ENCODE assay signal across 9 cellular contexts in genomic region chr14:32998433-32998832, GRCh38. TPM values are rescaled to one million over a fixed set of nuclear protein-coding genes. Genes with fewer than 3 reads are reported as not detected.
DNase-seq lines count a peak whose midpoint lies in the region; ATAC-seq and TF ChIP-seq lines count a peak whose summit lies in the region.
"Had no signal": no experiment of that assay in that cellular context is flagged by ENCODE, and none has a peak within 500 bp of the region (broad histone marks: within the 10 kb centered on the region; RNA-seq: fewer than 3 reads in every experiment).

No MANE protein-coding gene starts in this region.

- no peak for TF ChIP-seq POLR2A in heart left ventricle (IDR thresholded peaks at IDR 0.05)
- no peak for TF ChIP-seq POLR2A in gastroesophageal sphincter (IDR thresholded peaks at IDR 0.05)
- TF ChIP-seq POLR2A in spleen (IDR thresholded peaks at IDR 0.05) = no peak

- no peaks in the 10 kb centered on the region for H3K36me3 ChIP-seq in heart left ventricle
- H3K36me3 ChIP-seq in gastroesophageal sphincter = no peaks in the 10 kb centered on the region
- no peaks in the 10 kb centered on the region for H3K36me3 ChIP-seq in upper lobe of right lung
- no peaks in the 10 kb centered on the region for H3K36me3 ChIP-seq in spleen

- H3K9me3 ChIP-seq in heart left ventricle (no peaks in the 10 kb centered on the region), gastroesophageal sphincter (no peaks in the 10 kb centered on the region), upper lobe of right lung (no peaks in the 10 kb centered on the region), spleen (peaks cover 0 to 22% (median 0%) of the 10 kb centered on the region in 8 donors)

- H3K4me1 ChIP-seq in heart left ventricle = no peaks in the 10 kb centered on the region
- H3K4me1 ChIP-seq in gastroesophageal sphincter = no peaks in the 10 kb centered on the region
- H3K4me1 ChIP-seq in upper lobe of right lung = no peaks in the 10 kb centered on the region
- peaks cover 0 to 7% (median 0%) of the 10 kb centered on the region in 6 donors for H3K4me1 ChIP-seq in spleen

- TF ChIP-seq CTCF in heart left ventricle (IDR thresholded peaks at IDR 0.05) = peak in 11 of 12 donors; percentile 8 to 60 (median 44)
- peak; percentile 20 to 54 (median 26) for TF ChIP-seq CTCF in gastroesophageal sphincter (IDR thresholded peaks at IDR 0.05)
- peak; percentile 43 for TF ChIP-seq CTCF in upper lobe of right lung (IDR thresholded peaks at IDR 0.05)
- peak in 5 of 11 experiments; percentile 13 to 46 (median 26) for TF ChIP-seq CTCF in spleen (IDR thresholded peaks at IDR 0.05 in 8 of 11, conservative IDR thresholded peaks at IDR 0.05 in 3 of 11)

- ATAC-seq in heart left ventricle (no peak), Right ventricle myocardium superior (ENCODE audit: poor library complexity) (no peak), gastroesophageal sphincter (no peak), upper lobe of right lung (no peak)
- ATAC-seq: activated CD4-positive, alpha-beta T cell treated with anti-CD3 and anti-CD28 coated beads for 36 hours had no signal

- intact Hi-C loops in heart left ventricle (cut with DNase I) = loop anchor here in 6 of 10 donors (2.0 to 10.0 kb wide), 4 partner anchors 294 to 424 kb away; no protein-coding TSS in a partner anchor
- intact Hi-C loops in Right ventricle myocardium superior (cut with DNase I) = no loop called here
- intact Hi-C loops in upper lobe of right lung (cut with DNase I) = no loop called here
- intact Hi-C loops in spleen (cut with DNase I; ENCODE audit: low total_unique reads) = no loop called here

- no peak for TF ChIP-seq EP300 in gastroesophageal sphincter (IDR thresholded peaks at IDR 0.05)

- DNase-seq in heart left ventricle (no peak), Right ventricle myocardium superior (no peak), SW480 (ENCODE audit: low spot score) (peak; percentile 1), upper lobe of right lung (no peak), spleen (no peak), SIG-M5 (lab: John Stamatoyannopoulos, UW) (no peak)
- DNase-seq in activated naive CD4-positive, alpha-beta T cell treated with Interleukin-2 at 50 U/mL for 16 hours = no peak
- DNase-seq: activated CD4-positive, alpha-beta T cell treated with anti-CD3 and anti-CD28 coated beads for 36 hours had no signal

- no peak overlapping the region for H3K4me3 ChIP-seq in heart left ventricle
- no peak overlapping the region for H3K4me3 ChIP-seq in gastroesophageal sphincter
- no peak overlapping the region for H3K4me3 ChIP-seq in upper lobe of right lung
- H3K4me3 ChIP-seq in spleen = no peak overlapping the region

- H3K27ac ChIP-seq in heart left ventricle (no peak overlapping the region), gastroesophageal sphincter (no peak overlapping the region), upper lobe of right lung (no peak overlapping the region), spleen (no peak overlapping the region)

- no peaks in the 10 kb centered on the region for H3K27me3 ChIP-seq in heart left ventricle
- no peaks in the 10 kb centered on the region for H3K27me3 ChIP-seq in gastroesophageal sphincter
- H3K27me3 ChIP-seq in upper lobe of right lung = no peaks in the 10 kb centered on the region
- H3K27me3 ChIP-seq in spleen (replicated peaks in 1 of 7) = no peaks in the 10 kb centered on the region

RNA-seq across cellular contexts. Expression of gene NPAS3, which starts 59.8 kb away (rescaled TPM):
- total RNA-seq in heart left ventricle (1 to 10 TPM in 5 of 9 donors, under 1 TPM in 4; 0.20 to 3.4 (median 1.1) TPM), Right ventricle myocardium superior (1.7 TPM), gastroesophageal sphincter (10 to 100 TPM in 1 of 4 donors, 1 to 10 TPM in 3; 1.9 to 10.6 (median 2.2) TPM), upper lobe of right lung (1.2 TPM), spleen (1 to 10 TPM; 2.0 to 9.5 (median 4.6) TPM)
- polyA plus RNA-seq in heart left ventricle (under 1 TPM; 0.15 to 0.46 TPM), spleen (under 1 TPM; 0.13 to 0.45 (median 0.24) TPM)
- total RNA-seq: activated CD4-positive, alpha-beta T cell treated with anti-CD3 and anti-CD28 coated beads for 36 hours had no signal

Comparison
In these comparisons a context has a peak if more than half of its experiments do, and no peak if none do; other contexts are left out.
1. intact Hi-C loops: an anchor here in heart left ventricle (2.0 to 10.0 kb wide); none called in Right ventricle myocardium superior, upper lobe of right lung and spleen.